16 cellular contexts compared by ENCODE assay signal in genomic region chr4:19152264-19152663, GRCh38.
DNase-seq lines count a peak whose midpoint lies in the region; ATAC-seq and TF ChIP-seq lines count a peak whose summit lies in the region.
"Had no signal": no experiment of that assay in that cellular context is flagged by ENCODE, and none has a peak within 500 bp of the region (broad histone marks: within the 10 kb centered on the region; RNA-seq: fewer than 3 reads in every experiment).

No MANE protein-coding gene starts in this region.

- H3K9me3 ChIP-seq in MM.1S (replicated peaks; ENCODE audit: insufficient read depth, low read length) (no peaks in the 10 kb centered on the region), psoas muscle (peaks cover 16% of the 10 kb centered on the region)

- H3K9me3 Mint-ChIP-seq in stimulated activated naive B cell treated with anti-CD40 and anti-IgM and Interleukin-4, amounts not matched to agents 10 μg/mL and 1 μg/mL and 100 μg/mL, for 72 hours: peaks cover 14 to 26% of the 10 kb centered on the region in 2 donors

- WGBS in psoas muscle, 3 donors: 64 to 83% (median 80%) methylated on average over 2 of the region's 2 CpGs

- peaks cover 0 to 4% of the 10 kb centered on the region in 2 donors for H3K36me3 Mint-ChIP-seq in stimulated activated naive B cell treated with anti-CD40 and anti-IgM and Interleukin-4, amounts not matched to agents 10 μg/mL and 1 μg/mL and 100 μg/mL, for 72 hours
- H3K36me3 Mint-ChIP-seq: CD8-positive, alpha-beta memory T cell had no signal

- DNase-seq in GM12865 (ENCODE audit: low read depth) (peak; percentile 29), MM.1S (peak; percentile 46), psoas muscle (no peak), dedifferentiated amniotic fluid mesenchymal stem cell (ENCODE audit: extremely low spot score) (no peak)
- no peak for DNase-seq in stimulated activated naive B cell treated with anti-CD40 and anti-IgM and Interleukin-4, amounts not matched to agents 10 μg/mL and 1 μg/mL and 100 μg/mL, for 72 hours
- DNase-seq: 8988T; AML-193; CD8-positive, alpha-beta memory T cell; DMS53; GM23248; H7; Karpas-422 had no signal

- H3K27ac ChIP-seq in MM.1S (ENCODE audit: low read length) (peak overlapping the region; percentile 34; the same call in 1 of the 2 replicates), psoas muscle (no peak overlapping the region)
- H3K27ac ChIP-seq: BLaER1, GM23248, HL-60 had no signal

- H3K4me1 Mint-ChIP-seq in stimulated activated naive B cell treated with anti-CD40 and anti-IgM and Interleukin-4, amounts not matched to agents 10 μg/mL and 1 μg/mL and 100 μg/mL, for 72 hours: no peaks in the 10 kb centered on the region
- H3K4me1 Mint-ChIP-seq: CD8-positive, alpha-beta memory T cell had no signal

- no peaks in the 10 kb centered on the region for H3K27me3 Mint-ChIP-seq in stimulated activated naive B cell treated with anti-CD40 and anti-IgM and Interleukin-4, amounts not matched to agents 10 μg/mL and 1 μg/mL and 100 μg/mL, for 72 hours
- H3K27me3 Mint-ChIP-seq: CD8-positive, alpha-beta memory T cell had no signal

- H3K4me3 ChIP-seq in GM12865 (ENCODE audit: low read depth, low read length) (no peak overlapping the region), MM.1S (ENCODE audit: low read length) (no peak overlapping the region), psoas muscle (no peak overlapping the region)
- H3K4me3 ChIP-seq: BLaER1, GM23248 had no signal

- H4K20me1 ChIP-seq in MM.1S (ENCODE audit: insufficient read depth, low read length): no peaks in the 10 kb centered on the region
- H4K20me1 ChIP-seq: BLaER1 had no signal

- H3K4me2 ChIP-seq in MM.1S (ENCODE audit: low read depth, low read length): no peak overlapping the region
- H3K4me2 ChIP-seq: BLaER1 had no signal

- peak overlapping the region; percentile 54 for H3K27ac Mint-ChIP-seq in stimulated activated naive B cell treated with anti-CD40 and anti-IgM and Interleukin-4, amounts not matched to agents 10 μg/mL and 1 μg/mL and 100 μg/mL, for 72 hours
- H3K27ac Mint-ChIP-seq: CD8-positive, alpha-beta memory T cell had no signal

- H3K4me1 ChIP-seq in MM.1S (ENCODE audit: low read length): peaks cover 15% of the 10 kb centered on the region
- H3K4me1 ChIP-seq in psoas muscle: no peaks in the 10 kb centered on the region
- H3K4me1 ChIP-seq: BLaER1 had no signal

- H3K9ac ChIP-seq in MM.1S (ENCODE audit: low read length): no peak overlapping the region
- H3K9ac ChIP-seq: BLaER1, GM23248 had no signal

- intact Hi-C loops in psoas muscle (cut with DNase I): no loop called here

- H3K9me2 ChIP-seq in MM.1S (replicated peaks; ENCODE audit: insufficient read depth, low read length): no peaks in the 10 kb centered on the region

- H3K36me3 ChIP-seq in MM.1S (replicated peaks; ENCODE audit: insufficient read depth, low read length) (no peaks in the 10 kb centered on the region), psoas muscle (ENCODE audit: insufficient read depth in 1 of 2, low read depth in 1 of 2) (no peaks in the 10 kb centered on the region)
- H3K36me3 ChIP-seq: BLaER1 had no signal

- peak overlapping the region; percentile 30; the same call in 1 of the 2 replicates for H2AFZ ChIP-seq in MM.1S (ENCODE audit: low read length)
- H2AFZ ChIP-seq: GM23248 had no signal

- ATAC-seq in HG02798 (IDR thresholded peaks at IDR 0.05; ENCODE audit: poor library complexity, unreplicated experiment) (peak; percentile 44), GM18873 (IDR thresholded peaks at IDR 0.05; ENCODE audit: low FRiP score, unreplicated experiment) (no peak), psoas muscle (no peak)
- peak; percentile 40 to 57 for ATAC-seq in stimulated activated naive B cell treated with anti-CD40 and anti-IgM and Interleukin-4, amounts not matched to agents 10 μg/mL and 1 μg/mL and 100 μg/mL, for 72 hours (replicated peaks)

- no peak for TF ChIP-seq CTCF in GM12865 (IDR thresholded peaks at IDR 0.05; ENCODE audit: insufficient read depth, low read depth, low read length, missing control alignments)
- no peak for TF ChIP-seq CTCF in MM.1S (IDR thresholded peaks at IDR 0.05; ENCODE audit: low read length)
- TF ChIP-seq CTCF in psoas muscle (IDR thresholded peaks at IDR 0.05): no peak

- no peaks in the 10 kb centered on the region for H3K79me2 ChIP-seq in MM.1S (ENCODE audit: low read length)

- H3K27me3 ChIP-seq in MM.1S (replicated peaks; ENCODE audit: insufficient read depth, low read length): no peaks in the 10 kb centered on the region
- no peaks in the 10 kb centered on the region for H3K27me3 ChIP-seq in psoas muscle (ENCODE audit: insufficient read depth in 3 of 3, low read length in 2 of 3)
- H3K27me3 ChIP-seq: BLaER1 had no signal

- no peaks in the 10 kb centered on the region for H3F3A ChIP-seq in MM.1S (ENCODE audit: insufficient read depth, low read length)

- no peak overlapping the region for H3K4me3 Mint-ChIP-seq in stimulated activated naive B cell treated with anti-CD40 and anti-IgM and Interleukin-4, amounts not matched to agents 10 μg/mL and 1 μg/mL and 100 μg/mL, for 72 hours
- H3K4me3 Mint-ChIP-seq: CD8-positive, alpha-beta memory T cell had no signal

Comparison
In these comparisons a context has a peak if more than half of its experiments do, and no peak if none do; other contexts are left out.
1. DNase-seq: peak in GM12865 (single experiment) and MM.1S (single experiment); none in stimulated activated naive B cell treated with anti-CD40 and anti-IgM and Interleukin-4, amounts not matched to agents 10 μg/mL and 1 μg/mL and 100 μg/mL, for 72 hours (single experiment), psoas muscle (0 of 2) and dedifferentiated amniotic fluid mesenchymal stem cell (single experiment).
2. ATAC-seq: peak in HG02798 (single experiment) and stimulated activated naive B cell treated with anti-CD40 and anti-IgM and Interleukin-4, amounts not matched to agents 10 μg/mL and 1 μg/mL and 100 μg/mL, for 72 hours (2 of 2); none in GM18873 (single experiment) and psoas muscle (0 of 4).